In the genomic region with DNA sequence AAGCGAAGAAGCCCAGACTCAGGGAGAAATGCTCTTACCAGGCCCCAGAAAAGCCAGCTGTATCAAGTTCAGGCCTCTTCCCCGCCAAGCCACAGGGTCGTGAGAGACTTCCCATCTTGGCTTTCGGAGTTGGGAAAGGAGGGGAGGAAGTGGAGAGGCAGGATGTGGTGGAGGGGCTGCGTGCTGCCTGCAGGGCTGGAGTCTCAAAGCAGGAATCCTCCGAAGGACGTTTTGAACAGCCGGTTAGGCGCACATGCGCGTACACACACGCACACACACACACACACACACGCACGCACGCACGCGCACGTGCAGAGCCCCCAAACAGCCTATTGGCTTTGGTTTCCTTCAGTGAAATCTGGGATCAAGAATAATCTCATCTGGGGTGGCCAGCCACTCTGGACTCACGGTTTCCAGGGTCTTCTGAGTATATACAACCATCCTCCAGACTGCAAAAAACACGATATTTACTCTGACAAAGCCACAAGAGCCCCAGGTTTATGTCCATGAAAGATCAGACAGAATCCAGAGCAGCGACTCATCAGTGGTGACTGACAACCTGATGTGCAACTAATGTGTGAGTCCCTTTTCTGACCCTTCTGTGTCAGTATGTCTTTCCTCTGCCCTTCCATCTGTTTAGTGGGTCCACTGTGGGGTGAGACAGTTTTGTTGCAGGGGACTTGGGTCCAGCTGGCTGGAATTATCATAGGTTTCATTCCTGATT, we compare ENCODE assay signal across 8 cellular contexts.
A peak's percentile ranks its signal among the peaks of the same experiment; 100 is the strongest.
DNase-seq lines count a peak whose midpoint lies in the region; ATAC-seq and TF ChIP-seq lines count a peak whose summit lies in the region.
"Had no signal": no experiment of that assay in that cellular context is flagged by ENCODE, and none has a peak within 500 bp of the region (broad histone marks: within the 10 kb centered on the region; RNA-seq: fewer than 3 reads in every experiment).

No MANE protein-coding gene starts in this region.

- H3K36me3 ChIP-seq in gastroesophageal sphincter: no peaks in the 10 kb centered on the region

- intact Hi-C loops in left ventricle myocardium superior (cut with micrococcal nuclease): no loop called here

- H3K4me3 ChIP-seq in gastroesophageal sphincter: no peak overlapping the region

- TF ChIP-seq POLR2A in gastroesophageal sphincter (IDR thresholded peaks at IDR 0.05): no peak

- H3K4me1 ChIP-seq in gastroesophageal sphincter: peaks cover 0 to 18% (median 0%) of the 10 kb centered on the region in 3 donors

- H3K27me3 ChIP-seq in gastroesophageal sphincter: no peaks in the 10 kb centered on the region

- H3K27ac Mint-ChIP-seq in stimulated activated naive CD8-positive, alpha-beta T cell treated with anti-CD3 and anti-CD28 coated beads, Interleukin-15, Interleukin-2, amounts not matched to agents 100 ng/mL and 50 ng/mL, for 24 hours: peak overlapping the region; percentile 68
- H3K27ac Mint-ChIP-seq in progenitor cell of endocrine pancreas: no peak overlapping the region

- TF ChIP-seq EP300 in gastroesophageal sphincter (IDR thresholded peaks at IDR 0.05): no peak

- DNase-seq in HT1080 (ENCODE audit: low read depth) (peak; percentile 79), left ventricle myocardium superior (peak; percentile 68), NCI-H1092 (lab: John Stamatoyannopoulos, UW) (no peak), progenitor cell of endocrine pancreas (ENCODE audit: low spot score, unreplicated experiment) (no peak)
- peak; percentile 41 to 49 for DNase-seq in activated T-cell treated with anti-CD3 and anti-CD28 coated beads, Interleukin-2, amount 50 U/mL, for 48 hours
- DNase-seq: hippocampal formation had no signal

- peak; percentile 86 for ATAC-seq in left ventricle myocardium superior
- no peak for ATAC-seq in gastroesophageal sphincter

- H3K9me3 Mint-ChIP-seq in stimulated activated naive CD8-positive, alpha-beta T cell treated with anti-CD3 and anti-CD28 coated beads, Interleukin-15, Interleukin-2, amounts not matched to agents 100 ng/mL and 50 ng/mL, for 24 hours: no peaks in the 10 kb centered on the region
- H3K9me3 Mint-ChIP-seq in progenitor cell of endocrine pancreas (ENCODE audit: low read depth): no peaks in the 10 kb centered on the region

- WGBS in gastroesophageal sphincter (ENCODE audit: low coverage in 1 of 2), 2 donors: 39 to 40% methylated on average over 2 to 3 of the region's 21 CpGs

- H3K36me3 Mint-ChIP-seq in stimulated activated naive CD8-positive, alpha-beta T cell treated with anti-CD3 and anti-CD28 coated beads, Interleukin-15, Interleukin-2, amounts not matched to agents 100 ng/mL and 50 ng/mL, for 24 hours (ENCODE audit: low read depth): no peaks in the 10 kb centered on the region
- H3K36me3 Mint-ChIP-seq in progenitor cell of endocrine pancreas (ENCODE audit: insufficient read depth): no peaks in the 10 kb centered on the region

- no peaks in the 10 kb centered on the region for H3K9me3 ChIP-seq in gastroesophageal sphincter

- TF ChIP-seq CTCF in progenitor cell of endocrine pancreas (IDR thresholded peaks at IDR 0.05; ENCODE audit: unreplicated experiment): no peak
- no peak for TF ChIP-seq CTCF in gastroesophageal sphincter (IDR thresholded peaks at IDR 0.05)

- peak overlapping the region; percentile 44 for H3K4me3 Mint-ChIP-seq in stimulated activated naive CD8-positive, alpha-beta T cell treated with anti-CD3 and anti-CD28 coated beads, Interleukin-15, Interleukin-2, amounts not matched to agents 100 ng/mL and 50 ng/mL, for 24 hours
- H3K4me3 Mint-ChIP-seq in progenitor cell of endocrine pancreas (ENCODE audit: low read depth): no peak overlapping the region

- peaks cover 3% of the 10 kb centered on the region for H3K27me3 Mint-ChIP-seq in stimulated activated naive CD8-positive, alpha-beta T cell treated with anti-CD3 and anti-CD28 coated beads, Interleukin-15, Interleukin-2, amounts not matched to agents 100 ng/mL and 50 ng/mL, for 24 hours
- no peaks in the 10 kb centered on the region for H3K27me3 Mint-ChIP-seq in progenitor cell of endocrine pancreas

- peaks cover 20% of the 10 kb centered on the region for H3K4me1 Mint-ChIP-seq in stimulated activated naive CD8-positive, alpha-beta T cell treated with anti-CD3 and anti-CD28 coated beads, Interleukin-15, Interleukin-2, amounts not matched to agents 100 ng/mL and 50 ng/mL, for 24 hours (ENCODE audit: low read depth)
- H3K4me1 Mint-ChIP-seq in progenitor cell of endocrine pancreas (ENCODE audit: low read depth): peaks cover 7% of the 10 kb centered on the region

- H3K27ac ChIP-seq in gastroesophageal sphincter: no peak overlapping the region

Comparison
In these comparisons a context has a peak if more than half of its experiments do, and no peak if none do; other contexts are left out.
1. DNase-seq: peak in HT1080 (single experiment), activated T-cell treated with anti-CD3 and anti-CD28 coated beads, Interleukin-2, amount 50 U/mL, for 48 hours (2 of 2) and left ventricle myocardium superior (single experiment); none in NCI-H1092 (single experiment) and progenitor cell of endocrine pancreas (single experiment).